8 cellular contexts compared by ENCODE assay signal in the genomic region with DNA sequence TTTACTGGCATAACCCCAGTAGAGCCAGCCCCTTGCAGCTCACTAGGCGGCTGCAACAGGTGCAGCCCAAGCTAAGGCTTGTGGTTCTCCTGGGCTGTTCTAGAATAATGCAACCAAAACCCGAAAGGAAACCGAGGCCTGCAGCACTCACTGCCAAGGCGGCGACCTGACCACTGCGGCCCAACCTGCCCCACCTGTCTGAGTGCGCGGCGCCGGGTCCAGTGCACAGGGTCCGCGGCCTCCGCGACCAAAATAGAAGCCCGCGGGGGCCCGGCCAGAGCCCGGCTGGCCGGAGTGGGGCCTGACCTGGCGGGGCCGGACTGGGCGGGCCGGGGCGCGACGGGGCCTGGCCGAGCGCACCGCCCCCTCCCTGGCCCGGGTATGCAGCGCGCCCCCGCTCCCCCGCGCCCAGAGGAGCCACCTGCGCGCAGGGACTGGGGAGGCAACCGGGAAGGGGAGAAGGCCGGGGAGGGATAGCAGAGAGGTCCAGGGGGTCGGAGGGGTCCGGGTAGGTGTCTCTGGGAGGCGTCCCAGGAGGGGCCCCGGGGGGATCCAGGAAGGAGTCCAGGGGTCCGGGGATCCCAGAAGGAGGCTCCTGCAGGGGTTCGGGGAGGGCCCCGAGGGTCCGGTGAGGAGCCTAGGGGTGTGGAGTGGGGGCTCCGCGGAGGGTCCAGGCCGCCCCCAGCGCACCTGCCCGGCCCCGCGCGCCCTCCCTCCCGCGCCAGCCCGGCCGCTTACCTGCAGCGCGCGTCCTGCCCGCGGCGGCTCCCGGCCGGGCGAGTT. TPM values are rescaled to one million over a fixed set of nuclear protein-coding genes. Genes with fewer than 3 reads are reported as not detected.
DNase-seq lines count a peak whose midpoint lies in the region; ATAC-seq lines count a peak whose summit lies in the region.

No MANE protein-coding gene starts in this region.

- POLR2A ChIA-PET in activated CD4-positive, alpha-beta T cell treated with anti-CD3 and anti-CD28 coated beads for 36 hours (lab: Charles Lee) = no interaction called here

- H3K9ac ChIP-seq in skeletal muscle satellite cell (ENCODE audit: low read depth, low read length) = no peak overlapping the region

- H3K4me1 Mint-ChIP-seq in activated CD4-positive, alpha-beta T cell treated with anti-CD3 and anti-CD28 coated beads for 36 hours = peaks cover 75% of the 10 kb centered on the region
- peaks cover 87% of the 10 kb centered on the region for H3K4me1 Mint-ChIP-seq in activated naive CD8-positive, alpha-beta T cell (ENCODE audit: low read depth)

- H3K4me1 ChIP-seq in right cardiac atrium (ENCODE audit: control insufficient read depth, insufficient read depth, low read length) (no peaks in the 10 kb centered on the region), skeletal muscle satellite cell (ENCODE audit: control insufficient read depth, insufficient read depth, low read length) (no peaks in the 10 kb centered on the region)

- H3K4me3 ChIP-seq in right cardiac atrium (ENCODE audit: low read length) = peak overlapping the region; percentile 93
- H3K4me3 ChIP-seq in skeletal muscle satellite cell (ENCODE audit: low read length) = peak overlapping the region; percentile 39

- H3K9me3 Mint-ChIP-seq in activated CD4-positive, alpha-beta T cell treated with anti-CD3 and anti-CD28 coated beads for 36 hours (ENCODE audit: low read depth) = no peaks in the 10 kb centered on the region
- H3K9me3 Mint-ChIP-seq in activated naive CD8-positive, alpha-beta T cell (ENCODE audit: low read depth) = no peaks in the 10 kb centered on the region

- no peaks in the 10 kb centered on the region for H3K9me3 ChIP-seq in right cardiac atrium (ENCODE audit: control insufficient read depth, low read length)
- no peaks in the 10 kb centered on the region for H3K9me3 ChIP-seq in skeletal muscle satellite cell (replicated peaks; ENCODE audit: low read length)

- H3K4me2 ChIP-seq in skeletal muscle satellite cell (ENCODE audit: low read length) = peak overlapping the region; percentile 69

- CTCF ChIA-PET in activated CD4-positive, alpha-beta T cell treated with anti-CD3 and anti-CD28 coated beads for 36 hours (lab: Charles Lee) = interaction anchor here (0.5 to 1.5 kb wide), 3 partner anchors 10 to 104 kb away, joined by 4 to 5 read pairs (median 5); no protein-coding TSS in a partner anchor

- no peaks in the 10 kb centered on the region for H3K27me3 Mint-ChIP-seq in activated CD4-positive, alpha-beta T cell treated with anti-CD3 and anti-CD28 coated beads for 36 hours
- no peaks in the 10 kb centered on the region for H3K27me3 Mint-ChIP-seq in activated naive CD8-positive, alpha-beta T cell

- intact Hi-C loops in activated CD4-positive, alpha-beta T cell treated with anti-CD3 and anti-CD28 coated beads for 36 hours (cut with DNase I, micrococcal nuclease) = loop anchor here in 1 of 2 experiments (2.0 kb wide), 1 partner anchor 15 kb away; no protein-coding TSS in a partner anchor
- intact Hi-C loops in right cardiac atrium (cut with DNase I) = no loop called here

- peak overlapping the region; percentile 91 for H3K27ac Mint-ChIP-seq in activated CD4-positive, alpha-beta T cell treated with anti-CD3 and anti-CD28 coated beads for 36 hours
- peak overlapping the region; percentile 97 for H3K27ac Mint-ChIP-seq in activated naive CD8-positive, alpha-beta T cell

- no peak overlapping the region for H3K27ac ChIP-seq in right cardiac atrium (ENCODE audit: low read length)

- H3K36me3 ChIP-seq in skeletal muscle satellite cell (ENCODE audit: insufficient read depth, low read length) = no peaks in the 10 kb centered on the region

- peak; percentile 21 for ATAC-seq in activated CD4-positive, alpha-beta T cell treated with anti-CD3 and anti-CD28 coated beads for 36 hours
- ATAC-seq in HG03432 (IDR thresholded peaks at IDR 0.05; ENCODE audit: unreplicated experiment) (peak; percentile 26), right cardiac atrium (peak; percentile 27 to 42)

- H3K27me3 ChIP-seq in right cardiac atrium (ENCODE audit: control insufficient read depth, insufficient read depth) = no peaks in the 10 kb centered on the region
- H3K27me3 ChIP-seq in skeletal muscle satellite cell (ENCODE audit: control insufficient read depth, insufficient read depth, low read length) = peaks cover 53% of the 10 kb centered on the region

- WGBS in right cardiac atrium = 2% methylated on average over 68 of the region's 68 CpGs

- H3K4me3 Mint-ChIP-seq in activated CD4-positive, alpha-beta T cell treated with anti-CD3 and anti-CD28 coated beads for 36 hours = peak overlapping the region; percentile 89
- H3K4me3 Mint-ChIP-seq in activated naive CD8-positive, alpha-beta T cell = peak overlapping the region; percentile 97

- H3K36me3 Mint-ChIP-seq in activated CD4-positive, alpha-beta T cell treated with anti-CD3 and anti-CD28 coated beads for 36 hours (ENCODE audit: low read depth) = peaks cover 28% of the 10 kb centered on the region
- peaks cover 4% of the 10 kb centered on the region for H3K36me3 Mint-ChIP-seq in activated naive CD8-positive, alpha-beta T cell

- peak; percentile 45 for DNase-seq in activated CD4-positive, alpha-beta T cell treated with anti-CD3 and anti-CD28 coated beads for 36 hours
- DNase-seq in activated CD4-positive, alpha-beta T cell treated with anti-CD3 and anti-CD28 coated beads for 1 hour = no peak
- peak in 2 of 3 donors; percentile 63 to 66 for DNase-seq in right cardiac atrium
- DNase-seq in stimulated activated naive CD4-positive, alpha-beta T cell treated with Interleukin-2 at 50 U/mL for 16 hours (lab: John Stamatoyannopoulos, UW) = no peak
- no peak for DNase-seq in stimulated activated CD4-positive, alpha-beta T cell treated with anti-CD3 and anti-CD28 coated beads, Interleukin-12 subunit alpha, Interleukin-12 subunit beta, amount 100 ng/mL, for 4 hours

RNA-seq across cellular contexts. Expression of gene SEMA4D, which starts 0.5 kb away (rescaled TPM):
- 100 to 1,000 TPM; 215 to 226 TPM for total RNA-seq in activated CD4-positive, alpha-beta T cell treated with anti-CD3 and anti-CD28 coated beads for 36 hours
- 10 to 100 TPM; 23.3 to 28.3 (median 27.0) TPM for total RNA-seq in right cardiac atrium
- 13.0 TPM for polyA plus RNA-seq in right cardiac atrium
- 0.66 and 0.76 TPM in 2 replicates for total RNA-seq in skeletal muscle satellite cell (2012; rRNA removed)

Comparison
In these comparisons a context has a peak if more than half of its experiments do, and no peak if none do; other contexts are left out.
1. DNase-seq: peak in activated CD4-positive, alpha-beta T cell treated with anti-CD3 and anti-CD28 coated beads for 36 hours (single experiment) and right cardiac atrium (2 of 3); none in activated CD4-positive, alpha-beta T cell treated with anti-CD3 and anti-CD28 coated beads for 1 hour (single experiment), stimulated activated naive CD4-positive, alpha-beta T cell treated with Interleukin-2 at 50 U/mL for 16 hours (single experiment) and stimulated activated CD4-positive, alpha-beta T cell treated with anti-CD3 and anti-CD28 coated beads, Interleukin-12 subunit alpha, Interleukin-12 subunit beta, amount 100 ng/mL, for 4 hours (single experiment).
2. RNA of gene SEMA4D, which starts 0.5 kb away (total RNA-seq): 215 to 226 TPM in activated CD4-positive, alpha-beta T cell treated with anti-CD3 and anti-CD28 coated beads for 36 hours; 23.3 to 28.3 TPM in right cardiac atrium; every median in the first group is over 4 times any median in the second.
3. Peak in every context shown above with its lines, with median percentiles within 50 percentile points of each other: ATAC-seq.